9 cellular contexts compared by ENCODE assay signal in genomic region chr4:163492951-163493504, GRCh38. TPM values are rescaled to one million over a fixed set of nuclear protein-coding genes. Genes with fewer than 3 reads are reported as not detected.
A peak's percentile ranks its signal among the peaks of the same experiment; 100 is the strongest.
DNase-seq lines count a peak whose midpoint lies in the region; ATAC-seq, FAIRE-seq and TF ChIP-seq lines count a peak whose summit lies in the region.
"Had no signal": no experiment of that assay in that cellular context is flagged by ENCODE, and none has a peak within 500 bp of the region (broad histone marks: within the 10 kb centered on the region; RNA-seq: fewer than 3 reads in every experiment).

No MANE protein-coding gene starts in this region.

- H3K4me3 ChIP-seq in DOHH2 (ENCODE audit: low read length): peak overlapping the region; percentile 100
- H3K4me3 ChIP-seq in H1 (ENCODE audit: extremely low read depth in 1 of 4, insufficient read depth in 2 of 4, low read depth in 3 of 4, low read length in 4 of 4): peak overlapping the region in 1 of 4 experiments; percentile 86; a peak in 1 of 8 replicates

- no peak for TF ChIP-seq RAD21 in H1 (IDR thresholded peaks at IDR 0.05 in 1 of 2, conservative IDR thresholded peaks at IDR 0.05 in 1 of 2; ENCODE audit: low read depth in 2 of 2, low read length in 2 of 2)

- H3F3A ChIP-seq in DOHH2 (ENCODE audit: control insufficient read depth, insufficient read depth): peaks cover 16% of the 10 kb centered on the region

- no peak overlapping the region for H3K4ac ChIP-seq in H1 (replicated peaks; ENCODE audit: insufficient read length, low read depth, low read length)

- H3K4me2 ChIP-seq in DOHH2 (ENCODE audit: low read length) (peak overlapping the region; percentile 78), H1 (ENCODE audit: insufficient read depth in 1 of 2, low read depth in 2 of 2, low read length in 2 of 2) (no peak overlapping the region)

- no peak overlapping the region for H3K23ac ChIP-seq in H1 (ENCODE audit: insufficient read length)

- FAIRE-seq in A204.1 (lab: Jason Lieb, UNC) (peak; percentile 92), H1 (lab: Jason Lieb, UNC) (no peak)

- H4K8ac ChIP-seq in H1 (ENCODE audit: extremely low read depth, insufficient read depth, low read length): no peak overlapping the region

- no peaks in the 10 kb centered on the region for H3K9me2 ChIP-seq in DOHH2 (replicated peaks; ENCODE audit: control insufficient read depth, low read length)

- no peak overlapping the region for H2BK15ac ChIP-seq in H1 (ENCODE audit: low read length)

- TF ChIP-seq EP300 in H1 (IDR thresholded peaks at IDR 0.05; ENCODE audit: borderline replicate concordance in 1 of 2, low read depth in 2 of 2, low read length in 2 of 2): no peak

- peaks cover 26% of the 10 kb centered on the region for H3K4me1 ChIP-seq in DOHH2 (ENCODE audit: control insufficient read depth, low read length)
- H3K4me1 ChIP-seq in H1 (replicated peaks in 1 of 4; ENCODE audit: control insufficient read depth in 3 of 4, insufficient read depth in 4 of 4, low read length in 3 of 4): 0 out of 7 replicates have a peak, but pooled peaks cover 0 to 3% (median 0%) of the 10 kb centered on the region in 4 experiments

- TF ChIP-seq CTCF in DOHH2 (IDR thresholded peaks at IDR 0.05; ENCODE audit: low read depth, low read length, poor library complexity, severe bottlenecking): no peak
- no peak for TF ChIP-seq CTCF in H1 (IDR thresholded peaks at IDR 0.05; ENCODE audit: control extremely low read depth in 1 of 3, insufficient read depth in 1 of 3, low read depth in 1 of 3, low read length in 3 of 3)

- H3K56ac ChIP-seq in H1 (replicated peaks; ENCODE audit: insufficient read length, low read depth, low read length): no peak overlapping the region

- H4K20me1 ChIP-seq in DOHH2 (ENCODE audit: control insufficient read depth, insufficient read depth, low read depth, low read length) (no peaks in the 10 kb centered on the region), H1 (replicated peaks in 1 of 2; ENCODE audit: control insufficient read depth in 1 of 2, insufficient read depth in 2 of 2, low read length in 2 of 2) (no peaks in the 10 kb centered on the region)

- no peak for ATAC-seq in GM19351 (IDR thresholded peaks at IDR 0.05; ENCODE audit: unreplicated experiment)
- no peak for ATAC-seq in HG03108 (IDR thresholded peaks at IDR 0.05; ENCODE audit: unreplicated experiment)

- H3K79me2 ChIP-seq in DOHH2 (ENCODE audit: control insufficient read depth, low read length) (peaks cover 40% of the 10 kb centered on the region), H1 (ENCODE audit: control insufficient read depth in 1 of 2, insufficient read depth in 2 of 2, low read length in 2 of 2) (peaks cover 20 to 35% of the 10 kb centered on the region in 2 experiments)

- H3K27ac ChIP-seq in DOHH2 (ENCODE audit: low read depth, low read length) (no peak overlapping the region), H1 (ENCODE audit: low read depth, low read length) (no peak overlapping the region)

- H3K79me1 ChIP-seq in H1 (ENCODE audit: low read depth, low read length): no peaks in the 10 kb centered on the region

- CTCF ChIA-PET in H1 (lab: Charles Lee; ENCODE audit: partially characterized antibody): interaction anchor here (0.6 to 3.4 kb wide), 8 partner anchors 9 to 843 kb away, joined by 3 to 20 read pairs (median 6); no protein-coding TSS in a partner anchor

- H2BK12ac ChIP-seq in H1 (ENCODE audit: low read depth, low read length): no peak overlapping the region

- 93% methylated on average over 6 of the region's 6 CpGs; no CpG with 5 or more reads in 1 of the 2 experiments for WGBS in H1 (ENCODE audit: extremely low coverage in 1 of 2, insufficient coverage in 1 of 2, insufficient read length in 1 of 2, insufficient replicate concordance in 2 of 2, low coverage in 1 of 2, low lambda C conversion rate in 2 of 2, missing lambda C conversion rate in 1 of 2), 2 experiments

- H3K18ac ChIP-seq in H1 (ENCODE audit: extremely low read depth, low read length): no peak overlapping the region

- H4K5ac ChIP-seq in H1 (ENCODE audit: insufficient read length, low read depth, low read length): no peak overlapping the region

- no peaks in the 10 kb centered on the region for H3K27me3 ChIP-seq in DOHH2 (ENCODE audit: control insufficient read depth, low read length)
- no peaks in the 10 kb centered on the region for H3K27me3 ChIP-seq in H1 (replicated peaks in 1 of 4; ENCODE audit: control insufficient read depth in 3 of 4, extremely low read depth in 1 of 4, insufficient read depth in 3 of 4, low read length in 3 of 4)

- H2BK5ac ChIP-seq in H1 (ENCODE audit: low read depth, low read length): no peak overlapping the region

- H2AFZ ChIP-seq in H1 (ENCODE audit: low read length): no peak overlapping the region

- H3K23me2 ChIP-seq in H1 (ENCODE audit: low read depth, low read length): no peaks in the 10 kb centered on the region

- no peak overlapping the region for H3K9ac ChIP-seq in H1 (replicated peaks in 1 of 4; ENCODE audit: extremely low read depth in 1 of 4, low read depth in 3 of 4, low read length in 3 of 4)

- no peak overlapping the region for H2BK20ac ChIP-seq in H1 (ENCODE audit: low read length)

- H2AK5ac ChIP-seq in H1 (ENCODE audit: low read depth, low read length): no peak overlapping the region

- no peak overlapping the region for H2BK120ac ChIP-seq in H1 (replicated peaks; ENCODE audit: low read depth, low read length)

- POLR2A ChIA-PET in H1 (lab: Charles Lee; ENCODE audit: partially characterized antibody): interaction anchor here (1.5 to 3.6 kb wide), 7 partner anchors 8 to 160 kb away, joined by 7 to 38 read pairs (median 13); partner anchors contain the start of gene NPY1R

- TF ChIP-seq POLR2A in H1 (IDR thresholded peaks at IDR 0.05; ENCODE audit: control extremely low read depth in 1 of 2, low read depth in 2 of 2, low read length in 2 of 2): no peak

- no peak overlapping the region for H4K91ac ChIP-seq in H1 (replicated peaks; ENCODE audit: insufficient read length, low read length)

- DNase-seq in OCI-M1 (lab: John Stamatoyannopoulos, UW) (peak; percentile 92), H1 (ENCODE audit: low read depth in 1 of 2, low spot score in 2 of 2) (no peak), AG20443 (ENCODE audit: low spot score) (no peak), COR-L47 (lab: John Stamatoyannopoulos, UW) (no peak)
- DNase-seq: NCI-H774 had no signal

- H3K36me3 ChIP-seq in DOHH2 (ENCODE audit: control insufficient read depth, low read length): peaks cover 29% of the 10 kb centered on the region
- H3K36me3 ChIP-seq in H1 (ENCODE audit: control insufficient read depth in 2 of 4, insufficient read depth in 4 of 4, low read length in 3 of 4): peaks cover 0 to 4% (median 2%) of the 10 kb centered on the region in 4 experiments; a peak in 1 of 8 replicates

- no peak overlapping the region for H3K14ac ChIP-seq in H1 (ENCODE audit: insufficient read length)

- H3K9me3 ChIP-seq in DOHH2 (ENCODE audit: control insufficient read depth, insufficient read depth, low read length) (no peaks in the 10 kb centered on the region), H1 (ENCODE audit: insufficient read depth in 2 of 2, low read depth in 1 of 2, low read length in 1 of 2) (no peaks in the 10 kb centered on the region)

TF ChIP-seq in H1, 55 proteins besides CTCF, POLR2A, EP300 and RAD21:
- TF ChIP-seq TBP (IDR thresholded peaks at IDR 0.05; ENCODE audit: low read depth, low read length) (peak; percentile 20; the same call in 1 of the 2 replicates), RFX5 (IDR thresholded peaks at IDR 0.05; ENCODE audit: borderline replicate concordance, low read depth, low read length) (no peak)

RNA-seq across cellular contexts. Expression of gene TMA16, which starts 1.5 kb away (rescaled TPM):
- total RNA-seq in H1 (2021; fragmentation: NEBNext Ultra II Directional; extraction: Animal tissue kit (Norgen Biotek cat#: 25700)): 64.2 and 67.3 TPM in 2 replicates
- polyA plus RNA-seq in H1 (2011; rRNA removed): 5.7 and 8.0 TPM in 2 replicates
- polyA plus RNA-seq in H1 (2011; cell fraction: cytosol; rRNA removed): 24.0 TPM
- polyA plus RNA-seq in H1 (2011; cell fraction: nucleus; rRNA removed): 6.7 TPM
- 46.9 to 68.4 TPM (median 58.2 TPM) in 4 replicates for polyA plus RNA-seq in H1 (2012, experiment 1 of 2)
- polyA plus RNA-seq in H1 (2012, experiment 2 of 2): 17.2 TPM
- polyA plus RNA-seq in H1 (2013, experiment 1 of 2): 110 TPM
- polyA plus RNA-seq in H1 (2013, experiment 2 of 2): 108 TPM
- polyA minus RNA-seq in H1 (2011; rRNA and poly(A)+ RNA removed): 15.9 and 19.6 TPM in 2 replicates
- 35.2 TPM for polyA minus RNA-seq in H1 (2011; cell fraction: cytosol; rRNA and poly(A)+ RNA removed)
- 106 TPM for polyA minus RNA-seq in H1 (2011; cell fraction: nucleus; rRNA and poly(A)+ RNA removed)

RNA-seq across cellular contexts. Expression of gene TKTL2, which starts 19.5 kb away (rescaled TPM):
- total RNA-seq in H1 (2021; fragmentation: NEBNext Ultra II Directional; extraction: Animal tissue kit (Norgen Biotek cat#: 25700)): not detected in 2 replicates
- not detected in 2 replicates for polyA plus RNA-seq in H1 (2011; rRNA removed)
- polyA plus RNA-seq in H1 (2011; cell fraction: cytosol; rRNA removed): not detected
- not detected for polyA plus RNA-seq in H1 (2011; cell fraction: nucleus; rRNA removed)
- not detected in 4 replicates for polyA plus RNA-seq in H1 (2012, experiment 1 of 2)
- not detected for polyA plus RNA-seq in H1 (2012, experiment 2 of 2)
- polyA plus RNA-seq in H1 (2013, experiment 1 of 2): not detected
- not detected for polyA plus RNA-seq in H1 (2013, experiment 2 of 2)
- not detected in 2 replicates for polyA minus RNA-seq in H1 (2011; rRNA and poly(A)+ RNA removed)
- polyA minus RNA-seq in H1 (2011; cell fraction: cytosol; rRNA and poly(A)+ RNA removed): not detected
- polyA minus RNA-seq in H1 (2011; cell fraction: nucleus; rRNA and poly(A)+ RNA removed): not detected
